In genomic region chr5:76305264-76305663, GRCh38 we compare ENCODE assay signal across 17 cellular contexts.
DNase-seq lines count a peak whose midpoint lies in the region; ATAC-seq and TF ChIP-seq lines count a peak whose summit lies in the region.
"Had no signal": no experiment of that assay in that cellular context is flagged by ENCODE, and none has a peak within 500 bp of the region (broad histone marks: within the 10 kb centered on the region; RNA-seq: fewer than 3 reads in every experiment).

No MANE protein-coding gene starts in this region.

- no peak for TF ChIP-seq CTCF in lower lobe of right lung (IDR thresholded peaks at IDR 0.05)
- no peak for TF ChIP-seq CTCF in GM20000 (IDR thresholded peaks at IDR 0.05; ENCODE audit: extremely low read depth, missing control alignments)

- H3K9me3 ChIP-seq in lower lobe of right lung = no peaks in the 10 kb centered on the region
- H3K9me3 ChIP-seq: pancreas had no signal

- intact Hi-C loops in lower lobe of right lung (cut with DNase I) = no loop called here

- H3K36me3 Mint-ChIP-seq in effector memory CD8-positive, alpha-beta T cell (ENCODE audit: insufficient read depth) = peaks cover 7% of the 10 kb centered on the region
- H3K36me3 Mint-ChIP-seq: stimulated activated naive B cell treated with anti-CD40 and anti-IgM and Interleukin-4, amounts not matched to agents 10 μg/mL and 1 μg/mL and 100 μg/mL, for 72 hours had no signal

- peak overlapping the region; percentile 24 for H3K27ac ChIP-seq in lower lobe of right lung

- no peaks in the 10 kb centered on the region for H3K9me3 Mint-ChIP-seq in effector memory CD8-positive, alpha-beta T cell
- H3K9me3 Mint-ChIP-seq: activated naive CD8-positive, alpha-beta T cell treated with anti-CD3 and anti-CD28 coated beads, Interleukin-2, amount 50 U/mL, for 24 hours had no signal

- H3K4me3 ChIP-seq in lower lobe of right lung = no peak overlapping the region
- H3K4me3 ChIP-seq: pancreas had no signal

- H3K27ac Mint-ChIP-seq in effector memory CD8-positive, alpha-beta T cell = peak overlapping the region; percentile 52 to 78
- H3K27ac Mint-ChIP-seq: activated naive CD8-positive, alpha-beta T cell treated with anti-CD3 and anti-CD28 coated beads, Interleukin-2, amount 50 U/mL, for 24 hours; stimulated activated naive B cell treated with anti-CD40 and anti-IgM and Interleukin-4, amounts not matched to agents 10 μg/mL and 1 μg/mL and 100 μg/mL, for 72 hours had no signal

- no peaks in the 10 kb centered on the region for H3K27me3 Mint-ChIP-seq in effector memory CD8-positive, alpha-beta T cell
- H3K27me3 Mint-ChIP-seq: activated naive CD8-positive, alpha-beta T cell treated with anti-CD3 and anti-CD28 coated beads, Interleukin-2, amount 50 U/mL, for 24 hours; stimulated activated naive B cell treated with anti-CD40 and anti-IgM and Interleukin-4, amounts not matched to agents 10 μg/mL and 1 μg/mL and 100 μg/mL, for 72 hours had no signal

- peaks cover 14% of the 10 kb centered on the region for H3K4me1 ChIP-seq in lower lobe of right lung
- H3K4me1 ChIP-seq: pancreas had no signal

- ATAC-seq in effector memory CD8-positive, alpha-beta T cell (replicated peaks) = no peak
- ATAC-seq in lower lobe of right lung (peak in 1 of 2 donors; percentile 58), GM19395 (IDR thresholded peaks at IDR 0.05; ENCODE audit: unreplicated experiment) (no peak), GM18907 (IDR thresholded peaks at IDR 0.05; ENCODE audit: unreplicated experiment) (no peak)
- ATAC-seq: activated naive CD8-positive, alpha-beta T cell treated with anti-CD3 and anti-CD28 coated beads, Interleukin-2, amount 50 U/mL, for 24 hours; stimulated activated naive B cell treated with anti-CD40 and anti-IgM and Interleukin-4, amounts not matched to agents 10 μg/mL and 1 μg/mL and 100 μg/mL, for 72 hours had no signal

- no peak overlapping the region for H3K4me3 Mint-ChIP-seq in effector memory CD8-positive, alpha-beta T cell
- H3K4me3 Mint-ChIP-seq: activated naive CD8-positive, alpha-beta T cell treated with anti-CD3 and anti-CD28 coated beads, Interleukin-2, amount 50 U/mL, for 24 hours; stimulated activated naive B cell treated with anti-CD40 and anti-IgM and Interleukin-4, amounts not matched to agents 10 μg/mL and 1 μg/mL and 100 μg/mL, for 72 hours had no signal

- peak; percentile 64 for DNase-seq in CD1c-positive myeloid dendritic cell (ENCODE audit: extremely low spot score)
- DNase-seq in NOMO-1 treated with dmso at 0.1 percent for 144 hours (lab: John Stamatoyannopoulos, UW; ENCODE audit: unreplicated experiment) = peak; percentile 20
- DNase-seq in effector memory CD8-positive, alpha-beta T cell = no peak
- DNase-seq in lower lobe of right lung = no peak
- DNase-seq in GM20000 (ENCODE audit: low spot score) = no peak
- no peak for DNase-seq in activated CD4-positive, CD25-positive, alpha-beta regulatory T cell treated with anti-CD3 and anti-CD28 coated beads, Interleukin-2, amount 50 U/mL, for 72 hours
- DNase-seq: activated CD4-positive, alpha-beta T cell treated with anti-CD3 and anti-CD28 coated beads, Interleukin-2, amount 50 U/mL, for 4 hours; activated naive CD8-positive, alpha-beta T cell treated with anti-CD3 and anti-CD28 coated beads, Interleukin-2, amount 50 U/mL, for 24 hours; activated T-cell treated with anti-CD3 and anti-CD28 coated beads, Interleukin-2, amount 50 U/mL, for 48 hours; central memory CD4-positive, alpha-beta T cell; NCI-H1092 treated with DMSO at 0.1 percent for 48 hours; NCI-H2171; pancreas; small intestine; stimulated activated naive B cell treated with anti-CD40 and anti-IgM and Interleukin-4, amounts not matched to agents 10 μg/mL and 1 μg/mL and 100 μg/mL, for 72 hours had no signal

- H3K27me3 ChIP-seq in lower lobe of right lung (ENCODE audit: low read depth) = no peaks in the 10 kb centered on the region
- H3K27me3 ChIP-seq: pancreas had no signal

- peaks cover 23 to 35% of the 10 kb centered on the region in 2 donors for H3K4me1 Mint-ChIP-seq in effector memory CD8-positive, alpha-beta T cell (ENCODE audit: low read depth in 2 of 2)

- no peaks in the 10 kb centered on the region for H3K36me3 ChIP-seq in lower lobe of right lung
- H3K36me3 ChIP-seq: pancreas had no signal

Comparison
In these comparisons a context has a peak if more than half of its experiments do, and no peak if none do; other contexts are left out.
1. DNase-seq: peak in CD1c-positive myeloid dendritic cell (single experiment) and NOMO-1 treated with dmso at 0.1 percent for 144 hours (single experiment); none in effector memory CD8-positive, alpha-beta T cell (0 of 3), lower lobe of right lung (single experiment), GM20000 (single experiment) and activated CD4-positive, CD25-positive, alpha-beta regulatory T cell treated with anti-CD3 and anti-CD28 coated beads, Interleukin-2, amount 50 U/mL, for 72 hours (single experiment).